In the genomic region with DNA sequence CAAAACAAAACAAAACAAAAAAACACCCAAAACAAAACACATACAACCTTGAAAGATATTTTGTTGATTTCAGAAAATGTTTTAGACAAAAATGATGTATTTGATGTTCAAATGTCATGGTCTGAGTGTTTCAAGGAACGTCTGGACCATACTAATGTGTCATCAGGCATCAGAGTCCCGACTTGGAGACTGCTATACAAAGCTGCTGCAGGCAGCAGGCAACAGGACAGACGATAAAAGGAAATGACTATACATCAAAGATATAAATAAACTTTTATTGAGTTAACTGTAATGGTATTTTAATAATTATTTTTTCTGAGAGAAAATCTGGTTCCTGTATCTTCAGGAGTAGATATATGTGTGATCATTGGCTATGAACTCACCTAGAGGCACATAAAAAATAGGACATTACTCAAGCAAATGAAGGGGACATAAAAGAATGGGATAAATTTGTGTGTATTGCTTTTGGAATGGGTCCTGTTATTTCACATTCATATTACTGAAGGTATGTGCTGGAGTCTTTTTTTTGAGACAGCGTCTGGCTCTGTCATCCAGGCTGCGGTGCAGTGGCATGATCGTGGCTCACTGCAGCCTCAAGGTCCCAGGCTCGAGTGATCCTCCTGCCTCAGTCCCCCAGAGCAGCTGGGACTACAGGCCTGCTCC, we compare ENCODE assay signal across 18 cellular contexts.
DNase-seq lines count a peak whose midpoint lies in the region; ATAC-seq and TF ChIP-seq lines count a peak whose summit lies in the region.
"Had no signal": no experiment of that assay in that cellular context is flagged by ENCODE, and none has a peak within 500 bp of the region (broad histone marks: within the 10 kb centered on the region; RNA-seq: fewer than 3 reads in every experiment).

No MANE protein-coding gene starts in this region.

- H3K27ac Mint-ChIP-seq in GM23338 (peak overlapping the region; percentile 96), chondrocyte (ENCODE audit: unreplicated experiment) (peak overlapping the region; percentile 61)
- H3K27ac Mint-ChIP-seq: CD4-positive, CD25-positive, alpha-beta regulatory T cell; IgD-negative memory B cell had no signal

- no peak overlapping the region for H2AFZ ChIP-seq in GM23338

- H3K79me2 ChIP-seq in GM23338 (replicated peaks; ENCODE audit: insufficient read depth): no peaks in the 10 kb centered on the region

- H3K4me1 Mint-ChIP-seq in GM23338: peaks cover 24% of the 10 kb centered on the region
- H3K4me1 Mint-ChIP-seq in chondrocyte (ENCODE audit: low read depth): peaks cover 11% of the 10 kb centered on the region
- H3K4me1 Mint-ChIP-seq: CD4-positive, CD25-positive, alpha-beta regulatory T cell had no signal

- H3K27me3 Mint-ChIP-seq in GM23338 (ENCODE audit: insufficient read depth, low read depth, poor library complexity): peaks cover 6% of the 10 kb centered on the region
- H3K27me3 Mint-ChIP-seq in chondrocyte (ENCODE audit: low read depth): no peaks in the 10 kb centered on the region
- H3K27me3 Mint-ChIP-seq: CD4-positive, CD25-positive, alpha-beta regulatory T cell; IgD-negative memory B cell had no signal

- no peak overlapping the region for H3K4me3 ChIP-seq in GM23338
- no peak overlapping the region for H3K4me3 ChIP-seq in SJSA1

- peaks cover 7% of the 10 kb centered on the region for H3K4me1 ChIP-seq in GM23338 (ENCODE audit: insufficient read depth)
- peaks cover 50% of the 10 kb centered on the region for H3K4me1 ChIP-seq in SJSA1 (replicated peaks)

- 0 out of 2 replicates have a peak, but pooled peaks cover 3% of the 10 kb centered on the region for H3F3A ChIP-seq in GM23338 (replicated peaks; ENCODE audit: low read depth)

- no peaks in the 10 kb centered on the region for H3K9me3 ChIP-seq in SJSA1 (replicated peaks)

- H4K20me1 ChIP-seq in GM23338 (replicated peaks; ENCODE audit: insufficient read depth): no peaks in the 10 kb centered on the region

- DNase-seq in GM23338 (ENCODE audit: low spot score) (no peak), SJSA1 (ENCODE audit: low read depth in 1 of 2, low spot score in 2 of 2) (peak in 1 of 2 experiments; percentile 9), chondrocyte (ENCODE audit: low spot score) (no peak), pulmonary artery endothelial cell (ENCODE audit: low read depth, low spot score) (peak; percentile 70), NCI-H82 treated with DMSO at 0.1 percent for 48 hours (lab: John Stamatoyannopoulos, UW; ENCODE audit: unreplicated experiment) (no peak), iPS-NIHi7 (ENCODE audit: extremely low spot score) (no peak)
- DNase-seq: ACHN; AML-193; CD4-positive, CD25-positive, alpha-beta regulatory T cell; NCI-H1105 treated with DMSO at 0.1 percent for 48 hours; NCI-H1694 treated with DMSO at 0.1 percent for 48 hours; NCI-H2107; NCI-H345; NCI-H526 treated with DMSO at 0.1 percent for 48 hours; SIG-M5; SW 1271 had no signal

- peaks cover 7% of the 10 kb centered on the region; the same call in 2 of the 3 replicates for H3K36me3 Mint-ChIP-seq in GM23338 (ENCODE audit: low read depth)
- H3K36me3 Mint-ChIP-seq in chondrocyte (ENCODE audit: low read depth): peaks cover 19% of the 10 kb centered on the region

- no peak for ATAC-seq in GM23338
- no peak for ATAC-seq in HG03108 (IDR thresholded peaks at IDR 0.05; ENCODE audit: unreplicated experiment)

- H3K36me3 ChIP-seq in GM23338 (ENCODE audit: insufficient read depth): no peaks in the 10 kb centered on the region
- H3K36me3 ChIP-seq in SJSA1: no peaks in the 10 kb centered on the region; the same call in 1 of the 2 replicates

- H3K27ac ChIP-seq in GM23338 (ENCODE audit: low read depth) (peak overlapping the region; percentile 88), SJSA1 (peak overlapping the region; percentile 6; the same call in 1 of the 2 replicates)

- no peak overlapping the region for H3K4me3 Mint-ChIP-seq in GM23338
- H3K4me3 Mint-ChIP-seq in chondrocyte (ENCODE audit: unreplicated experiment): no peak overlapping the region
- H3K4me3 Mint-ChIP-seq: CD4-positive, CD25-positive, alpha-beta regulatory T cell; IgD-negative memory B cell had no signal

- H3K4me2 ChIP-seq in GM23338: no peak overlapping the region

- H3K9me3 Mint-ChIP-seq in GM23338: no peaks in the 10 kb centered on the region; the same call in 1 of the 3 replicates
- H3K9me3 Mint-ChIP-seq in chondrocyte (ENCODE audit: low read depth): no peaks in the 10 kb centered on the region
- H3K9me3 Mint-ChIP-seq: CD4-positive, CD25-positive, alpha-beta regulatory T cell; IgD-negative memory B cell had no signal

- no peaks in the 10 kb centered on the region for H3K27me3 ChIP-seq in GM23338 (ENCODE audit: insufficient read depth)
- H3K27me3 ChIP-seq in SJSA1 (replicated peaks): no peaks in the 10 kb centered on the region

- TF ChIP-seq CTCF in GM23338 (conservative IDR thresholded peaks at IDR 0.05; ENCODE audit: low read depth in 2 of 2): no peak
- TF ChIP-seq CTCF in chondrocyte (IDR thresholded peaks at IDR 0.05): no peak

- no peaks in the 10 kb centered on the region for H3K9me2 ChIP-seq in GM23338 (ENCODE audit: insufficient read depth)

TF ChIP-seq in GM23338, 12 proteins besides CTCF, POLR2A, EP300 and RAD21:
- TF ChIP-seq ZNF114 (CRISPR knock-in tag; IDR thresholded peaks at IDR 0.05): no peak
- no peak for TF ChIP-seq STAT1 (IDR thresholded peaks at IDR 0.05; ENCODE audit: unreplicated experiment)
- no peak for TF ChIP-seq JUNB (IDR thresholded peaks at IDR 0.05; ENCODE audit: unreplicated experiment)
- TF ChIP-seq, protein P1, sequence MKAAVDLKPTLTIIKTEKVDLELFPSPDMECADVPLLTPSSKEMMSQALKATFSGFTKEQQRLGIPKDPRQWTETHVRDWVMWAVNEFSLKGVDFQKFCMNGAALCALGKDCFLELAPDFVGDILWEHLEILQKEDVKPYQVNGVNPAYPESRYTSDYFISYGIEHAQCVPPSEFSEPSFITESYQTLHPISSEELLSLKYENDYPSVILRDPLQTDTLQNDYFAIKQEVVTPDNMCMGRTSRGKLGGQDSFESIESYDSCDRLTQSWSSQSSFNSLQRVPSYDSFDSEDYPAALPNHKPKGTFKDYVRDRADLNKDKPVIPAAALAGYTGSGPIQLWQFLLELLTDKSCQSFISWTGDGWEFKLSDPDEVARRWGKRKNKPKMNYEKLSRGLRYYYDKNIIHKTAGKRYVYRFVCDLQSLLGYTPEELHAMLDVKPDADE (IDR thresholded peaks at IDR 0.05): no peak
- TF ChIP-seq, protein P2, sequence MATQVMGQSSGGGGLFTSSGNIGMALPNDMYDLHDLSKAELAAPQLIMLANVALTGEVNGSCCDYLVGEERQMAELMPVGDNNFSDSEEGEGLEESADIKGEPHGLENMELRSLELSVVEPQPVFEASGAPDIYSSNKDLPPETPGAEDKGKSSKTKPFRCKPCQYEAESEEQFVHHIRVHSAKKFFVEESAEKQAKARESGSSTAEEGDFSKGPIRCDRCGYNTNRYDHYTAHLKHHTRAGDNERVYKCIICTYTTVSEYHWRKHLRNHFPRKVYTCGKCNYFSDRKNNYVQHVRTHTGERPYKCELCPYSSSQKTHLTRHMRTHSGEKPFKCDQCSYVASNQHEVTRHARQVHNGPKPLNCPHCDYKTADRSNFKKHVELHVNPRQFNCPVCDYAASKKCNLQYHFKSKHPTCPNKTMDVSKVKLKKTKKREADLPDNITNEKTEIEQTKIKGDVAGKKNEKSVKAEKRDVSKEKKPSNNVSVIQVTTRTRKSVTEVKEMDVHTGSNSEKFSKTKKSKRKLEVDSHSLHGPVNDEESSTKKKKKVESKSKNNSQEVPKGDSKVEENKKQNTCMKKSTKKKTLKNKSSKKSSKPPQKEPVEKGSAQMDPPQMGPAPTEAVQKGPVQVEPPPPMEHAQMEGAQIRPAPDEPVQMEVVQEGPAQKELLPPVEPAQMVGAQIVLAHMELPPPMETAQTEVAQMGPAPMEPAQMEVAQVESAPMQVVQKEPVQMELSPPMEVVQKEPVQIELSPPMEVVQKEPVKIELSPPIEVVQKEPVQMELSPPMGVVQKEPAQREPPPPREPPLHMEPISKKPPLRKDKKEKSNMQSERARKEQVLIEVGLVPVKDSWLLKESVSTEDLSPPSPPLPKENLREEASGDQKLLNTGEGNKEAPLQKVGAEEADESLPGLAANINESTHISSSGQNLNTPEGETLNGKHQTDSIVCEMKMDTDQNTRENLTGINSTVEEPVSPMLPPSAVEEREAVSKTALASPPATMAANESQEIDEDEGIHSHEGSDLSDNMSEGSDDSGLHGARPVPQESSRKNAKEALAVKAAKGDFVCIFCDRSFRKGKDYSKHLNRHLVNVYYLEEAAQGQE (IDR thresholded peaks at IDR 0.05; ENCODE audit: unreplicated experiment): no peak
